Comparison of ENCODE assay signal across 8 cellular contexts in the genomic region with DNA sequence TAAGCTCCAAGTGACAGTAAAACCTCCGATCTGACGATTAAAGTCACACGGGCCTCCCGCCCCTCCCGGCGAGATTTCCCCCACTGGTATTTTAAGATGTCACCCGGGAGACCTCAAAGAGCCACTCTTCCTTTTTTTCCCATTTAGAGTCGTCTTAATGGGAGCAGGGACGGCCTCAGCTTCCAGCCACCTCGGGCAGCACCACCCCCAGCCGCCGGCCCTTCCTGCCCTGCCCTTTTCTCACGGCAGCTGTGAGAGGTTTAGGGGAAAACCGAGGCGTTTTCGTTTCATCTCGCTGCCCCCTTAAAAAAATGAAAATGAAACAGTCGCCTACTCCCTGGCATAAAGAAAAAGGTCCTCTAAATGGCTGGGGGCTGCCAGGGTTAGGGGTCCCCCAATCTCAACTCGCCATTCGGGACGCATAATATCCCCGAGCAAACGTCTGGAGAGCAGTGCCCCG. TPM values are rescaled to one million over a fixed set of nuclear protein-coding genes. Genes with fewer than 3 reads are reported as not detected.
DNase-seq lines count a peak whose midpoint lies in the region; ATAC-seq and TF ChIP-seq lines count a peak whose summit lies in the region.

No MANE protein-coding gene starts in this region.

- peaks cover 90% of the 10 kb centered on the region for H4K20me1 ChIP-seq in BLaER1

- DNase-seq in activated T-cell treated with anti-CD3 and anti-CD28 coated beads, Interleukin-2, amount 50 U/mL, for 48 hours = peak; percentile 56 to 61
- DNase-seq in vagina (ENCODE audit: extremely low spot score in 2 of 2) = no peak
- no peak for DNase-seq in SKM-1 treated with dmso at 0.1 percent for 144 hours (lab: John Stamatoyannopoulos, UW; ENCODE audit: unreplicated experiment)

- TF ChIP-seq POLR2A in vagina (IDR thresholded peaks at IDR 0.05) = no peak

- H3K36me3 ChIP-seq in BLaER1 (no peaks in the 10 kb centered on the region), HUES48 (ENCODE audit: control insufficient read depth, insufficient read depth, low read length) (no peaks in the 10 kb centered on the region), liver (ENCODE audit: control insufficient read depth in 4 of 4, insufficient read depth in 3 of 4, low read depth in 1 of 4, low read length in 3 of 4) (no peaks in the 10 kb centered on the region), vagina (no peaks in the 10 kb centered on the region)

- 5% methylated on average over 24 of the region's 24 CpGs for WGBS in liver

- no peaks in the 10 kb centered on the region for H3K9me3 ChIP-seq in BLaER1
- no peaks in the 10 kb centered on the region for H3K9me3 ChIP-seq in HUES48 (ENCODE audit: control insufficient read depth, insufficient read depth, low read length)
- no peaks in the 10 kb centered on the region for H3K9me3 ChIP-seq in liver (ENCODE audit: control insufficient read depth in 4 of 4, low read length in 3 of 4)
- H3K9me3 ChIP-seq in vagina = no peaks in the 10 kb centered on the region

- H3K27me3 ChIP-seq in BLaER1 (peaks cover 94% of the 10 kb centered on the region), HUES48 (ENCODE audit: control insufficient read depth, insufficient read depth, low read length) (peaks cover 91% of the 10 kb centered on the region), liver (ENCODE audit: control insufficient read depth in 4 of 4, insufficient read depth in 4 of 4, low read length in 3 of 4) (peaks cover 0 to 16% (median 12%) of the 10 kb centered on the region in 4 donors), vagina (peaks cover 39% of the 10 kb centered on the region)

- H3K4me3 ChIP-seq in BLaER1 (peak overlapping the region; percentile 63), HUES48 (ENCODE audit: low read depth, low read length) (peak overlapping the region; percentile 60), liver (ENCODE audit: low read depth in 1 of 3, low read length in 3 of 3) (peak overlapping the region; percentile 22 to 38 (median 29)), vagina (peak overlapping the region; percentile 23 to 35)

- intact Hi-C loops in vagina (cut with DNase I) = no loop called here

- H3K4me1 ChIP-seq in BLaER1 (peaks cover 45% of the 10 kb centered on the region), HUES48 (ENCODE audit: control insufficient read depth, insufficient read depth, low read length) (peaks cover 54% of the 10 kb centered on the region), liver (ENCODE audit: control insufficient read depth in 4 of 4, insufficient read depth in 4 of 4, low read length in 3 of 4) (peaks cover 3 to 32% (median 18%) of the 10 kb centered on the region in 4 donors), vagina (peaks cover 42% of the 10 kb centered on the region)

- TF ChIP-seq RAD21 in liver (IDR thresholded peaks at IDR 0.05) = no peak

- peak overlapping the region; percentile 85 for H3K4me2 ChIP-seq in BLaER1

- no peak overlapping the region for H3K27ac ChIP-seq in BLaER1
- H3K27ac ChIP-seq in HUES48 (ENCODE audit: low read depth, low read length) = no peak overlapping the region
- peak overlapping the region; percentile 35 to 72 for H3K27ac ChIP-seq in liver (ENCODE audit: low read depth in 1 of 2, low read length in 2 of 2)
- peak overlapping the region; percentile 62 for H3K27ac ChIP-seq in vagina

- no peak for ATAC-seq in HG03354 (IDR thresholded peaks at IDR 0.05; ENCODE audit: poor library complexity, severe bottlenecking, unreplicated experiment)
- no peak for ATAC-seq in esophagus mucosa

- H3K9ac ChIP-seq in BLaER1 = no peak overlapping the region
- no peak overlapping the region for H3K9ac ChIP-seq in HUES48 (ENCODE audit: low read depth, low read length)
- peak overlapping the region; percentile 20 to 28 for H3K9ac ChIP-seq in liver (ENCODE audit: low read depth in 1 of 2, low read length in 2 of 2)

- TF ChIP-seq CTCF in liver (IDR thresholded peaks at IDR 0.05; ENCODE audit: low read depth, low read length, missing input control) (no peak), vagina (IDR thresholded peaks at IDR 0.05) (no peak)

TF ChIP-seq in liver, 16 proteins besides CTCF, POLR2A, EP300 and RAD21:
- TF ChIP-seq EGR1 (IDR thresholded peaks at IDR 0.05; ENCODE audit: low read depth in 2 of 2) = no peak
- TF ChIP-seq, protein P1, sequence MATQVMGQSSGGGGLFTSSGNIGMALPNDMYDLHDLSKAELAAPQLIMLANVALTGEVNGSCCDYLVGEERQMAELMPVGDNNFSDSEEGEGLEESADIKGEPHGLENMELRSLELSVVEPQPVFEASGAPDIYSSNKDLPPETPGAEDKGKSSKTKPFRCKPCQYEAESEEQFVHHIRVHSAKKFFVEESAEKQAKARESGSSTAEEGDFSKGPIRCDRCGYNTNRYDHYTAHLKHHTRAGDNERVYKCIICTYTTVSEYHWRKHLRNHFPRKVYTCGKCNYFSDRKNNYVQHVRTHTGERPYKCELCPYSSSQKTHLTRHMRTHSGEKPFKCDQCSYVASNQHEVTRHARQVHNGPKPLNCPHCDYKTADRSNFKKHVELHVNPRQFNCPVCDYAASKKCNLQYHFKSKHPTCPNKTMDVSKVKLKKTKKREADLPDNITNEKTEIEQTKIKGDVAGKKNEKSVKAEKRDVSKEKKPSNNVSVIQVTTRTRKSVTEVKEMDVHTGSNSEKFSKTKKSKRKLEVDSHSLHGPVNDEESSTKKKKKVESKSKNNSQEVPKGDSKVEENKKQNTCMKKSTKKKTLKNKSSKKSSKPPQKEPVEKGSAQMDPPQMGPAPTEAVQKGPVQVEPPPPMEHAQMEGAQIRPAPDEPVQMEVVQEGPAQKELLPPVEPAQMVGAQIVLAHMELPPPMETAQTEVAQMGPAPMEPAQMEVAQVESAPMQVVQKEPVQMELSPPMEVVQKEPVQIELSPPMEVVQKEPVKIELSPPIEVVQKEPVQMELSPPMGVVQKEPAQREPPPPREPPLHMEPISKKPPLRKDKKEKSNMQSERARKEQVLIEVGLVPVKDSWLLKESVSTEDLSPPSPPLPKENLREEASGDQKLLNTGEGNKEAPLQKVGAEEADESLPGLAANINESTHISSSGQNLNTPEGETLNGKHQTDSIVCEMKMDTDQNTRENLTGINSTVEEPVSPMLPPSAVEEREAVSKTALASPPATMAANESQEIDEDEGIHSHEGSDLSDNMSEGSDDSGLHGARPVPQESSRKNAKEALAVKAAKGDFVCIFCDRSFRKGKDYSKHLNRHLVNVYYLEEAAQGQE (IDR thresholded peaks at IDR 0.05) = no peak

RNA-seq across cellular contexts. Expression of a gene that starts 1.4 kb away (rescaled TPM):
- total RNA-seq in liver (1 to 10 TPM in 1 of 2 donors, under 1 TPM in 1; 0.84 to 1.1 TPM), vagina (4.2 TPM), esophagus mucosa (1.6 TPM)
- polyA plus RNA-seq in liver = under 1 TPM; 0.43 to 0.92 TPM

Comparison
In these comparisons a context has a peak if more than half of its experiments do, and no peak if none do; other contexts are left out.
1. H3K27ac ChIP-seq: peak in liver (2 of 2) and vagina (single experiment); none in BLaER1 (single experiment) and HUES48 (single experiment).
2. H3K9ac ChIP-seq: peak in liver (2 of 2); none in BLaER1 (single experiment) and HUES48 (single experiment).
3. DNase-seq: peak in activated T-cell treated with anti-CD3 and anti-CD28 coated beads, Interleukin-2, amount 50 U/mL, for 48 hours (2 of 2); none in vagina (0 of 2) and SKM-1 treated with dmso at 0.1 percent for 144 hours (single experiment).
4. Peak in every context shown above with its lines, with median percentiles within 50 percentile points of each other: H3K4me3 ChIP-seq.